In genomic region chr9:97954550-97954989, GRCh38 we compare ENCODE assay signal across 7 cellular contexts. TPM values are rescaled to one million over a fixed set of nuclear protein-coding genes. Genes with fewer than 3 reads are reported as not detected.
A peak's percentile ranks its signal among the peaks of the same experiment; 100 is the strongest.
DNase-seq lines count a peak whose midpoint lies in the region; ATAC-seq and TF ChIP-seq lines count a peak whose summit lies in the region.

No MANE protein-coding gene starts in this region.

- intact Hi-C loops in vagina (cut with DNase I) = no loop called here

- no peak overlapping the region for H3K4me2 ChIP-seq in neural cell (ENCODE audit: low read length)

- H2AFZ ChIP-seq in neural cell (ENCODE audit: low read depth, low read length) = no peak overlapping the region

- no peak overlapping the region for H3K9ac ChIP-seq in neural cell (ENCODE audit: low read length)

- H4K20me1 ChIP-seq in neural cell (ENCODE audit: insufficient read depth) = no peaks in the 10 kb centered on the region

- H3K79me2 ChIP-seq in neural cell (replicated peaks; ENCODE audit: insufficient read depth, low read length) = no peaks in the 10 kb centered on the region

- TF ChIP-seq CTCF in GM12864 (IDR thresholded peaks at IDR 0.05; ENCODE audit: low read depth, low read length, missing control alignments) (peak; percentile 92), neural cell (IDR thresholded peaks at IDR 0.05; ENCODE audit: poor library complexity, severe bottlenecking) (peak; percentile 76), vagina (IDR thresholded peaks at IDR 0.05) (peak in 1 of 3 experiments; percentile 25)

- TF ChIP-seq POLR2A in vagina (IDR thresholded peaks at IDR 0.05) = no peak

- ATAC-seq in HG02588 (IDR thresholded peaks at IDR 0.05; ENCODE audit: unreplicated experiment) = peak; percentile 60

- H3K4me3 ChIP-seq in GM12864 (ENCODE audit: low read depth, low read length) = no peak overlapping the region
- H3K4me3 ChIP-seq in neural cell (ENCODE audit: low read length) = no peak overlapping the region
- no peak overlapping the region for H3K4me3 ChIP-seq in vagina

- no peak for TF ChIP-seq EP300 in neural cell (conservative IDR thresholded peaks at IDR 0.05; ENCODE audit: poor library complexity, severe bottlenecking)

- H3K27ac ChIP-seq in neural cell (ENCODE audit: low read length) (no peak overlapping the region), vagina (no peak overlapping the region)

- no peaks in the 10 kb centered on the region for H3K9me3 ChIP-seq in neural cell (ENCODE audit: low read length)
- H3K9me3 ChIP-seq in vagina = no peaks in the 10 kb centered on the region

- H3K36me3 ChIP-seq in neural cell (ENCODE audit: insufficient read depth, low read length) (no peaks in the 10 kb centered on the region), vagina (no peaks in the 10 kb centered on the region)

- no peaks in the 10 kb centered on the region for H3K9me2 ChIP-seq in neural cell (ENCODE audit: insufficient read depth, low read length)

- no peaks in the 10 kb centered on the region for H3F3A ChIP-seq in neural cell (ENCODE audit: insufficient read depth, low read length, poor library complexity, severe bottlenecking)

- TF ChIP-seq RAD21 in neural cell (conservative IDR thresholded peaks at IDR 0.05) = peak; percentile 73

- no peaks in the 10 kb centered on the region for H3K4me1 ChIP-seq in vagina

- DNase-seq in GM12864 (ENCODE audit: low read depth) (peak; percentile 40), NCI-H226 (peak; percentile 18), ecto neural progenitor cell (ENCODE audit: low spot score) (peak; percentile 51), vagina (ENCODE audit: extremely low spot score in 2 of 2) (no peak)
- peak; percentile 9 to 29 for DNase-seq in activated CD4-positive, alpha-beta T cell treated with anti-CD3 and anti-CD28 coated beads for 24 hours (ENCODE audit: low read depth in 2 of 2)

- H3K27me3 ChIP-seq in neural cell (ENCODE audit: insufficient read depth, low read depth, low read length) (no peaks in the 10 kb centered on the region), vagina (no peaks in the 10 kb centered on the region)

TF ChIP-seq in neural cell, 6 proteins besides CTCF, POLR2A, EP300 and RAD21:
- TF ChIP-seq POLR2AphosphoS5 (IDR thresholded peaks at IDR 0.05) = no peak
- no peak for TF ChIP-seq EZH2 (IDR thresholded peaks at IDR 0.05; ENCODE audit: borderline replicate concordance, insufficient read depth, low read length, poor library complexity, severe bottlenecking)
- no peak for TF ChIP-seq TAF1 (IDR thresholded peaks at IDR 0.05; ENCODE audit: low read depth)
- peak; percentile 86 for TF ChIP-seq SMC3 (conservative IDR thresholded peaks at IDR 0.05; ENCODE audit: poor library complexity)

RNA-seq across cellular contexts. Expression of gene HEMGN, which starts 16.6 kb away (rescaled TPM):
- not detected in 2 replicates for polyA plus RNA-seq in neural cell
- not detected in 2 replicates for polyA minus RNA-seq in neural cell
- total RNA-seq in vagina = not detected

RNA-seq across cellular contexts. Expression of gene ANP32B, which starts 28.6 kb away (rescaled TPM):
- 3.7 and 4.1 TPM in 2 replicates for polyA plus RNA-seq in neural cell
- polyA minus RNA-seq in neural cell = 2.2 and 4.5 TPM in 2 replicates
- total RNA-seq in vagina = 75.1 TPM

RNA-seq across cellular contexts. Expression of gene TRMO, which starts 32.3 kb away (rescaled TPM):
- polyA plus RNA-seq in neural cell = 15.0 and 15.4 TPM in 2 replicates
- polyA minus RNA-seq in neural cell = 24.5 and 27.5 TPM in 2 replicates
- 27.7 TPM for total RNA-seq in vagina

Comparison
In these comparisons a context has a peak if more than half of its experiments do, and no peak if none do; other contexts are left out.
1. DNase-seq: peak in GM12864 (single experiment), NCI-H226 (single experiment), activated CD4-positive, alpha-beta T cell treated with anti-CD3 and anti-CD28 coated beads for 24 hours (2 of 2) and ecto neural progenitor cell (single experiment); none in vagina (0 of 2).